Comparison of ENCODE assay signal across 1 cellular context in genomic region chr1:166855558-166855957, GRCh38.
A peak's percentile ranks its signal among the peaks of the same experiment; 100 is the strongest.
TF ChIP-seq lines count a peak whose summit lies in the region.

No MANE protein-coding gene starts in this region.

TF ChIP-seq in H1, 55 proteins besides CTCF, POLR2A, EP300 and RAD21:
- TF ChIP-seq JUND (IDR thresholded peaks at IDR 0.05; ENCODE audit: low read length) (no peak), GABPA (IDR thresholded peaks at IDR 0.05; ENCODE audit: borderline replicate concordance, insufficient read depth, low read length) (no peak), EZH2 (IDR thresholded peaks at IDR 0.05; ENCODE audit: low read depth, low read length, severe bottlenecking) (no peak), CHD7 (IDR thresholded peaks at IDR 0.05; ENCODE audit: insufficient replicate concordance, low read length) (no peak), TAF1 (IDR thresholded peaks at IDR 0.05; ENCODE audit: low read depth, low read length) (no peak), SP2 (IDR thresholded peaks at IDR 0.05; ENCODE audit: low read length) (no peak), POLR2AphosphoS5 (IDR thresholded peaks at IDR 0.05; ENCODE audit: low read depth, low read length) (peak; percentile 60)
